15 cellular contexts compared by ENCODE assay signal in genomic region chr4:6767341-6767724, GRCh38. TPM values are rescaled to one million over a fixed set of nuclear protein-coding genes. Genes with fewer than 3 reads are reported as not detected.
DNase-seq lines count a peak whose midpoint lies in the region; ATAC-seq, FAIRE-seq and TF ChIP-seq lines count a peak whose summit lies in the region.
"Had no signal": no experiment of that assay in that cellular context is flagged by ENCODE, and none has a peak within 500 bp of the region (broad histone marks: within the 10 kb centered on the region; RNA-seq: fewer than 3 reads in every experiment).

No MANE protein-coding gene starts in this region.

- H3K9me3 Mint-ChIP-seq in stimulated activated naive CD8-positive, alpha-beta T cell treated with anti-CD3 and anti-CD28 coated beads, Interleukin-15, amount 100 ng/mL, for 72 hours: no peaks in the 10 kb centered on the region
- no peaks in the 10 kb centered on the region for H3K9me3 Mint-ChIP-seq in activated T-helper 2 cell treated with anti-CD3 and anti-CD28 coated beads, Interferon-gamma antibody, Interleukin-2, Interleukin-4, amounts not matched to agents 10 μg/mL and 5 μg/mL and 100 μg/mL, durations not matched to agents 14 hours and 24 hours and 36 hours

- no peaks in the 10 kb centered on the region for H4K20me1 ChIP-seq in mammary epithelial cell (ENCODE audit: insufficient read depth, low read length)

- no peak for DNase-seq in stimulated activated naive CD8-positive, alpha-beta T cell treated with anti-CD3 and anti-CD28 coated beads, Interleukin-15, amount 100 ng/mL, for 72 hours
- DNase-seq in stimulated activated naive CD8-positive, alpha-beta T cell treated with anti-CD3 and anti-CD28 coated beads, Interleukin-15, Interleukin-2, amounts not matched to agents 100 U/mL and 50 U/mL, for 24 hours: no peak
- DNase-seq in mammary epithelial cell: peak; percentile 70
- DNase-seq in lower lobe of right lung: peak; percentile 20
- peak; percentile 51 for DNase-seq in urothelium cell line (ENCODE audit: low spot score)
- DNase-seq in SJCRH30: no peak
- DNase-seq in NCI-H510A treated with DMSO at 0.1 percent for 48 hours (lab: John Stamatoyannopoulos, UW): no peak
- no peak for DNase-seq in activated T-helper 2 cell treated with anti-CD3 and anti-CD28 coated beads, Interferon-gamma antibody, Interleukin-2, Interleukin-4, amounts not matched to agents 10 μg/mL and 5 μg/mL and 100 μg/mL, durations not matched to agents 14 hours and 24 hours and 36 hours (ENCODE audit: low spot score)
- DNase-seq: activated CD4-positive, CD25-positive, alpha-beta regulatory T cell; NCI-H1694; NCI-H82; ovary; T1000 had no signal

- H3K9ac ChIP-seq in mammary epithelial cell (ENCODE audit: insufficient read depth, low read length): no peak overlapping the region

- in situ Hi-C loops in mammary epithelial cell (cut with MboI; ENCODE audit: low sequenced_read_pairs in 2 of 2): no loop called here

- no peak for TF ChIP-seq CTCF in mammary epithelial cell (conservative IDR thresholded peaks at IDR 0.05 in 1 of 2, IDR thresholded peaks at IDR 0.05 in 1 of 2; ENCODE audit: extremely low read depth in 1 of 2, insufficient read depth in 1 of 2, low read depth in 1 of 2, low read length in 2 of 2)
- no peak for TF ChIP-seq CTCF in lower lobe of right lung (IDR thresholded peaks at IDR 0.05)

- H3K4me2 ChIP-seq in mammary epithelial cell (ENCODE audit: insufficient read depth, low read depth, low read length): no peak overlapping the region

- BruUV-seq in mammary epithelial cell (replicated peaks; lab: Mats Ljungman, UMichigan): no TSS peak

- H3K36me3 ChIP-seq in mammary epithelial cell (ENCODE audit: insufficient read depth, low read length) (no peaks in the 10 kb centered on the region), lower lobe of right lung (no peaks in the 10 kb centered on the region), SJCRH30 (no peaks in the 10 kb centered on the region)
- H3K36me3 ChIP-seq: ovary had no signal

- H3K36me3 Mint-ChIP-seq in activated T-helper 2 cell treated with anti-CD3 and anti-CD28 coated beads, Interferon-gamma antibody, Interleukin-2, Interleukin-4, amounts not matched to agents 10 μg/mL and 5 μg/mL and 100 μg/mL, durations not matched to agents 14 hours and 24 hours and 36 hours (ENCODE audit: low read depth): no peaks in the 10 kb centered on the region
- H3K36me3 Mint-ChIP-seq: activated naive CD8-positive, alpha-beta T cell had no signal

- H3K4me3 Mint-ChIP-seq in stimulated activated naive CD8-positive, alpha-beta T cell treated with anti-CD3 and anti-CD28 coated beads, Interleukin-15, amount 100 ng/mL, for 72 hours: no peak overlapping the region
- H3K4me3 Mint-ChIP-seq in activated T-helper 2 cell treated with anti-CD3 and anti-CD28 coated beads, Interferon-gamma antibody, Interleukin-2, Interleukin-4, amounts not matched to agents 10 μg/mL and 5 μg/mL and 100 μg/mL, durations not matched to agents 14 hours and 24 hours and 36 hours (ENCODE audit: low read depth): no peak overlapping the region
- H3K4me3 Mint-ChIP-seq: activated naive CD8-positive, alpha-beta T cell had no signal

- peaks cover 46% of the 10 kb centered on the region for H3K4me1 Mint-ChIP-seq in stimulated activated naive CD8-positive, alpha-beta T cell treated with anti-CD3 and anti-CD28 coated beads, Interleukin-15, amount 100 ng/mL, for 72 hours
- H3K4me1 Mint-ChIP-seq in activated T-helper 2 cell treated with anti-CD3 and anti-CD28 coated beads, Interferon-gamma antibody, Interleukin-2, Interleukin-4, amounts not matched to agents 10 μg/mL and 5 μg/mL and 100 μg/mL, durations not matched to agents 14 hours and 24 hours and 36 hours (ENCODE audit: low read depth): peaks cover 10% of the 10 kb centered on the region

- peak; percentile 52 for ATAC-seq in stimulated activated naive CD8-positive, alpha-beta T cell treated with anti-CD3 and anti-CD28 coated beads, Interleukin-15, amount 100 ng/mL, for 72 hours
- no peak for ATAC-seq in stimulated activated naive CD8-positive, alpha-beta T cell treated with anti-CD3 and anti-CD28 coated beads, Interleukin-15, Interleukin-2, amounts not matched to agents 100 U/mL and 50 U/mL, for 24 hours
- ATAC-seq in lower lobe of right lung: no peak
- ATAC-seq: SK-N-SH treated with all-trans-retinoic acid at 6 μM for 48 hours had no signal

- H3K27me3 ChIP-seq in mammary epithelial cell (ENCODE audit: insufficient read depth, low read length) (peaks cover 3% of the 10 kb centered on the region), lower lobe of right lung (ENCODE audit: low read depth) (no peaks in the 10 kb centered on the region), SJCRH30 (peaks cover 8% of the 10 kb centered on the region)
- H3K27me3 ChIP-seq: ovary had no signal

- H3K4me1 ChIP-seq in mammary epithelial cell (ENCODE audit: insufficient read depth, low read length) (peaks cover 49% of the 10 kb centered on the region), lower lobe of right lung (no peaks in the 10 kb centered on the region), SJCRH30 (peaks cover 21% of the 10 kb centered on the region)

- H3K27ac ChIP-seq in mammary epithelial cell (ENCODE audit: insufficient read depth, low read depth, low read length): no peak overlapping the region
- H3K27ac ChIP-seq in lower lobe of right lung: no peak overlapping the region
- no peak overlapping the region for H3K27ac ChIP-seq in SJCRH30
- H3K27ac ChIP-seq: ovary had no signal

- 84% methylated on average over 6 of the region's 6 CpGs for WGBS in mammary epithelial cell (ENCODE audit: low coverage, missing lambda C conversion rate)

- H3K27ac Mint-ChIP-seq in stimulated activated naive CD8-positive, alpha-beta T cell treated with anti-CD3 and anti-CD28 coated beads, Interleukin-15, amount 100 ng/mL, for 72 hours: no peak overlapping the region
- no peak overlapping the region for H3K27ac Mint-ChIP-seq in activated T-helper 2 cell treated with anti-CD3 and anti-CD28 coated beads, Interferon-gamma antibody, Interleukin-2, Interleukin-4, amounts not matched to agents 10 μg/mL and 5 μg/mL and 100 μg/mL, durations not matched to agents 14 hours and 24 hours and 36 hours
- H3K27ac Mint-ChIP-seq: activated naive CD8-positive, alpha-beta T cell had no signal

- intact Hi-C loops in mammary epithelial cell (cut with micrococcal nuclease): no loop called here
- intact Hi-C loops in lower lobe of right lung (cut with DNase I): no loop called here
- intact Hi-C loops in activated T-helper 2 cell treated with anti-CD3 and anti-CD28 coated beads, Interferon-gamma antibody, Interleukin-2, Interleukin-4, amounts not matched to agents 10 μg/mL and 5 μg/mL and 100 μg/mL, durations not matched to agents 14 hours and 24 hours and 36 hours (cut with micrococcal nuclease): no loop called here

- no peaks in the 10 kb centered on the region for H3K27me3 Mint-ChIP-seq in stimulated activated naive CD8-positive, alpha-beta T cell treated with anti-CD3 and anti-CD28 coated beads, Interleukin-15, amount 100 ng/mL, for 72 hours
- H3K27me3 Mint-ChIP-seq in activated T-helper 2 cell treated with anti-CD3 and anti-CD28 coated beads, Interferon-gamma antibody, Interleukin-2, Interleukin-4, amounts not matched to agents 10 μg/mL and 5 μg/mL and 100 μg/mL, durations not matched to agents 14 hours and 24 hours and 36 hours (ENCODE audit: low read depth): peaks cover 9% of the 10 kb centered on the region
- H3K27me3 Mint-ChIP-seq: activated naive CD8-positive, alpha-beta T cell had no signal

- CTCF ChIA-PET in mammary epithelial cell (lab: Charles Lee; ENCODE audit: low non-redundant PET): no interaction called here

- H3K4me3 ChIP-seq in mammary epithelial cell (replicated peaks in 1 of 3; ENCODE audit: insufficient read depth in 1 of 3, low read depth in 2 of 3, low read length in 3 of 3): no peak overlapping the region
- H3K4me3 ChIP-seq in lower lobe of right lung: no peak overlapping the region
- no peak overlapping the region for H3K4me3 ChIP-seq in SJCRH30
- H3K4me3 ChIP-seq: ovary had no signal

- FAIRE-seq in urothelium cell line (lab: Jason Lieb, UNC): peak; percentile 52

- no peaks in the 10 kb centered on the region for H3K79me2 ChIP-seq in mammary epithelial cell (ENCODE audit: insufficient read depth, low read length)

- H3K9me3 ChIP-seq in mammary epithelial cell (replicated peaks; ENCODE audit: insufficient read depth, low read length) (no peaks in the 10 kb centered on the region), lower lobe of right lung (no peaks in the 10 kb centered on the region), SJCRH30 (replicated peaks) (no peaks in the 10 kb centered on the region)
- H3K9me3 ChIP-seq: ovary had no signal

- H2AFZ ChIP-seq in mammary epithelial cell (ENCODE audit: low read depth, low read length): no peak overlapping the region

- dilution Hi-C loops in mammary epithelial cell (cut with HindIII; ENCODE audit: low sequenced_read_pairs): loop anchor here (5.0 kb wide), 1 partner anchor 105 kb away; no protein-coding TSS in a partner anchor

RNA-seq across cellular contexts. Expression of gene KIAA0232, which starts 15.2 kb away (rescaled TPM):
- total RNA-seq in mammary epithelial cell (10 to 100 TPM; 20.0 to 37.5 TPM), lower lobe of right lung (28.1 TPM)
- polyA plus RNA-seq in mammary epithelial cell: 6.7 TPM
- 11.6 TPM for polyA minus RNA-seq in mammary epithelial cell
- 23.9 and 28.7 TPM in 2 replicates for total RNA-seq in SJCRH30 (2014; rRNA removed; shearing (Covaris generic))
- total RNA-seq in activated T-helper 2 cell treated with anti-CD3 and anti-CD28 coated beads, Interferon-gamma antibody, Interleukin-2, Interleukin-4, amounts not matched to agents 10 μg/mL and 5 μg/mL and 100 μg/mL, durations not matched to agents 14 hours and 24 hours and 36 hours: 13.6 and 15.9 TPM in 2 replicates

RNA-seq across cellular contexts. Expression of gene BLOC1S4, which starts 51.4 kb away (rescaled TPM):
- 10 to 100 TPM; 14.1 to 15.3 TPM for total RNA-seq in mammary epithelial cell
- 14.7 TPM for polyA plus RNA-seq in mammary epithelial cell
- 0.26 TPM for polyA minus RNA-seq in mammary epithelial cell
- 9.0 TPM for total RNA-seq in lower lobe of right lung
- 17.2 and 18.2 TPM in 2 replicates for total RNA-seq in SJCRH30 (2014; rRNA removed; shearing (Covaris generic))
- total RNA-seq in activated T-helper 2 cell treated with anti-CD3 and anti-CD28 coated beads, Interferon-gamma antibody, Interleukin-2, Interleukin-4, amounts not matched to agents 10 μg/mL and 5 μg/mL and 100 μg/mL, durations not matched to agents 14 hours and 24 hours and 36 hours: 18.2 and 20.8 TPM in 2 replicates

RNA-seq across cellular contexts. Expression of gene MRFAP1L1, which starts 57.7 kb away (rescaled TPM):
- total RNA-seq in mammary epithelial cell (10 to 100 TPM; 34.0 to 35.9 TPM), lower lobe of right lung (48.8 TPM)
- polyA plus RNA-seq in mammary epithelial cell: 38.6 TPM
- polyA minus RNA-seq in mammary epithelial cell: 12.8 TPM
- total RNA-seq in SJCRH30 (2014; rRNA removed; shearing (Covaris generic)): 88.4 and 88.7 TPM in 2 replicates
- total RNA-seq in activated T-helper 2 cell treated with anti-CD3 and anti-CD28 coated beads, Interferon-gamma antibody, Interleukin-2, Interleukin-4, amounts not matched to agents 10 μg/mL and 5 μg/mL and 100 μg/mL, durations not matched to agents 14 hours and 24 hours and 36 hours: 46.6 and 49.6 TPM in 2 replicates

Comparison
In these comparisons a context has a peak if more than half of its experiments do, and no peak if none do; other contexts are left out.
1. DNase-seq: peak in mammary epithelial cell (single experiment), lower lobe of right lung (single experiment) and urothelium cell line (single experiment); none in stimulated activated naive CD8-positive, alpha-beta T cell treated with anti-CD3 and anti-CD28 coated beads, Interleukin-15, amount 100 ng/mL, for 72 hours (0 of 2), stimulated activated naive CD8-positive, alpha-beta T cell treated with anti-CD3 and anti-CD28 coated beads, Interleukin-15, Interleukin-2, amounts not matched to agents 100 U/mL and 50 U/mL, for 24 hours (single experiment), SJCRH30 (0 of 2), NCI-H510A treated with DMSO at 0.1 percent for 48 hours (single experiment) and activated T-helper 2 cell treated with anti-CD3 and anti-CD28 coated beads, Interferon-gamma antibody, Interleukin-2, Interleukin-4, amounts not matched to agents 10 μg/mL and 5 μg/mL and 100 μg/mL, durations not matched to agents 14 hours and 24 hours and 36 hours (single experiment).